Comparison of ENCODE assay signal across 8 cellular contexts in the genomic region with DNA sequence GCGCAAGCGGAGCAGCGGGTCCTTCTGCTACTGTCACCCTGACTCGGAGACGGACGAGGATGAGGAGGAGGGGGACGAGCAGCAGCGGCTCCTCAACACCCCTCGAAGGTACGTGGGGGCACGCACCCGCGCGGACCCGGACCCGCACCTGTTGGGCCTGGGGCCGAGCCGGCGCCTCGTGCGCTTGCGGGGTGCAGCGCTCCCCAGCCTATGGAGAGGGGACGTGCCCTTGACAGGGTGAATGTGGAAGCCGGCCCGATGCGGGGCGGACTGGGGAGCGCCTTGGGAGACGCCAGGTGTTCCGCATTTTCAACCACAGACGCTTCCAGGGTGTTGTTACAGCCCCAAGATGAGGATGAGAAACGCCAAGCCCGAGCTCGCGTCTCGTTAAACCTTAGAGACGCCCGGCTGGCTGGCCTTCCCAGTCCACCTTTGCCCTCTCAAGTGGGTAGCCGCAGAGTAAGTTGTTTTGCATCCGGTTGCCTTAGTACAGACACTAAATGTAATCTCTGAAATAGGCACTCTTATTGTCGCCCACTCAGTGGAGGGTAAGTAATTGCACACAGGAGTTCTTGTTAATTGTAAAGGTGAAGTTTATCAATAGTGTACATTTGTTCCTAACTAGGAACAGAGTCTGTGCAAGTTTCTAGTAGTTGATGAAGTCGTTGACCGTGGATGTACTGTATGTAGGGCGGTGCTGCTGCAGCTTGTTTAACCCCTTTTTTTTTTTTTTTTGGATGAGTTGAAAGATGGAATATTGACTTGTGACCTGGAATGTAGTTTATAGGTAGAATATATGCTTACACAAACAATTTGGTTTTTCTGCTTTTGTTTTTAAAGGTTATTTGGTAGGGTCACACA. TPM values are rescaled to one million over a fixed set of nuclear protein-coding genes. Genes with fewer than 3 reads are reported as not detected.
DNase-seq lines count a peak whose midpoint lies in the region; ATAC-seq and TF ChIP-seq lines count a peak whose summit lies in the region.

No MANE protein-coding gene starts in this region.

- POLR2A ChIA-PET in naive thymus-derived CD8-positive, alpha-beta T cell (lab: Charles Lee): interaction anchor here (0.6 to 2.9 kb wide), 4 partner anchors 63 to 360 kb away, joined by 3 to 9 read pairs (median 4); a partner anchor contains a TSS

- DNase-seq in DMS79 (lab: John Stamatoyannopoulos, UW) (peak; percentile 10), DMS79 treated with DMSO at 0.1 percent for 48 hours (lab: John Stamatoyannopoulos, UW) (no peak), NCI-H526 (lab: John Stamatoyannopoulos, UW) (peak; percentile 55 to 62), activated T-cell treated with anti-CD3 and anti-CD28 coated beads for 24 hours (ENCODE audit: low read depth) (peak; percentile 11), esophagus muscularis mucosa (ENCODE audit: extremely low spot score) (no peak)
- peak; percentile 23 to 75 (median 56) for DNase-seq in naive thymus-derived CD8-positive, alpha-beta T cell

- peaks cover 22 to 68% (median 64%) of the 10 kb centered on the region in 4 donors for H3K4me1 Mint-ChIP-seq in naive thymus-derived CD8-positive, alpha-beta T cell

- peaks cover 22 to 43% (median 33%) of the 10 kb centered on the region in 4 donors for H3K4me1 ChIP-seq in esophagus muscularis mucosa
- H3K4me1 ChIP-seq in subcutaneous abdominal adipose tissue (ENCODE audit: control insufficient read depth in 5 of 5, insufficient read depth in 5 of 5, low read length in 5 of 5): peaks cover 0 to 42% (median 29%) of the 10 kb centered on the region in 5 donors

- TF ChIP-seq EP300 in esophagus muscularis mucosa (IDR thresholded peaks at IDR 0.05): no peak

- TF ChIP-seq CTCF in esophagus muscularis mucosa (IDR thresholded peaks at IDR 0.05): no peak

- H3K9ac ChIP-seq in subcutaneous abdominal adipose tissue (ENCODE audit: low read length in 5 of 5): peak overlapping the region; percentile 41 to 96 (median 79)

- intact Hi-C loops in esophagus muscularis mucosa (cut with DNase I): no loop called here

- H3K9me3 Mint-ChIP-seq in naive thymus-derived CD8-positive, alpha-beta T cell: no peaks in the 10 kb centered on the region

- WGBS in esophagus muscularis mucosa: 2% methylated on average over 30 of the region's 45 CpGs

- no peaks in the 10 kb centered on the region for H3K36me3 ChIP-seq in esophagus muscularis mucosa
- peaks cover 0 to 6% (median 0%) of the 10 kb centered on the region in 5 donors for H3K36me3 ChIP-seq in subcutaneous abdominal adipose tissue (ENCODE audit: control insufficient read depth in 5 of 5, insufficient read depth in 5 of 5, low read length in 5 of 5)

- peaks cover 0 to 26% (median 2%) of the 10 kb centered on the region in 3 donors for H3K36me3 Mint-ChIP-seq in naive thymus-derived CD8-positive, alpha-beta T cell

- H3K4me3 ChIP-seq in esophagus muscularis mucosa (peak overlapping the region; percentile 66 to 99 (median 96)), subcutaneous abdominal adipose tissue (ENCODE audit: low read depth in 1 of 5, low read length in 5 of 5) (peak overlapping the region; percentile 80 to 99 (median 89))

- peak overlapping the region; percentile 88 to 99 (median 92) for H3K4me3 Mint-ChIP-seq in naive thymus-derived CD8-positive, alpha-beta T cell

- peak overlapping the region; percentile 86 to 97 (median 94) for H3K27ac ChIP-seq in esophagus muscularis mucosa (replicated peaks in 1 of 4)
- peak overlapping the region; percentile 29 for H3K27ac ChIP-seq in subcutaneous abdominal adipose tissue (ENCODE audit: low read depth, low read length)

- no peaks in the 10 kb centered on the region for H3K27me3 Mint-ChIP-seq in naive thymus-derived CD8-positive, alpha-beta T cell

- peak; percentile 17 for ATAC-seq in HG02884 (IDR thresholded peaks at IDR 0.05; ENCODE audit: unreplicated experiment)
- ATAC-seq in naive thymus-derived CD8-positive, alpha-beta T cell: peak; percentile 26 to 33

- TF ChIP-seq POLR2A in esophagus muscularis mucosa (IDR thresholded peaks at IDR 0.05; ENCODE audit: low read depth): no peak

- H3K9me3 ChIP-seq in esophagus muscularis mucosa: no peaks in the 10 kb centered on the region
- no peaks in the 10 kb centered on the region for H3K9me3 ChIP-seq in subcutaneous abdominal adipose tissue (ENCODE audit: control insufficient read depth in 5 of 5, low read length in 5 of 5)

- H3K27me3 ChIP-seq in esophagus muscularis mucosa: no peaks in the 10 kb centered on the region
- no peaks in the 10 kb centered on the region for H3K27me3 ChIP-seq in subcutaneous abdominal adipose tissue (ENCODE audit: control insufficient read depth in 5 of 5, insufficient read depth in 4 of 5, low read length in 5 of 5)

- H3K27ac Mint-ChIP-seq in naive thymus-derived CD8-positive, alpha-beta T cell: peak overlapping the region; percentile 29 to 99 (median 96)

RNA-seq across cellular contexts. Expression of a gene that starts 0.8 kb away (rescaled TPM):
- total RNA-seq in esophagus muscularis mucosa: 10 to 100 TPM in 2 of 4 donors, 1 to 10 TPM in 2; 9.5 to 13.7 (median 10.3) TPM
- total RNA-seq in naive thymus-derived CD8-positive, alpha-beta T cell: 10 to 100 TPM; 30.8 to 37.7 TPM
- polyA plus RNA-seq in naive thymus-derived CD8-positive, alpha-beta T cell: 10 to 100 TPM; 30.2 to 45.3 (median 41.4) TPM

Comparison
In these comparisons a context has a peak if more than half of its experiments do, and no peak if none do; other contexts are left out.
1. DNase-seq: peak in DMS79 (single experiment), NCI-H526 (2 of 2), activated T-cell treated with anti-CD3 and anti-CD28 coated beads for 24 hours (single experiment) and naive thymus-derived CD8-positive, alpha-beta T cell (10 of 10); none in DMS79 treated with DMSO at 0.1 percent for 48 hours (single experiment) and esophagus muscularis mucosa (single experiment).